Comparison of ENCODE assay signal across 1 cellular context in the genomic region with DNA sequence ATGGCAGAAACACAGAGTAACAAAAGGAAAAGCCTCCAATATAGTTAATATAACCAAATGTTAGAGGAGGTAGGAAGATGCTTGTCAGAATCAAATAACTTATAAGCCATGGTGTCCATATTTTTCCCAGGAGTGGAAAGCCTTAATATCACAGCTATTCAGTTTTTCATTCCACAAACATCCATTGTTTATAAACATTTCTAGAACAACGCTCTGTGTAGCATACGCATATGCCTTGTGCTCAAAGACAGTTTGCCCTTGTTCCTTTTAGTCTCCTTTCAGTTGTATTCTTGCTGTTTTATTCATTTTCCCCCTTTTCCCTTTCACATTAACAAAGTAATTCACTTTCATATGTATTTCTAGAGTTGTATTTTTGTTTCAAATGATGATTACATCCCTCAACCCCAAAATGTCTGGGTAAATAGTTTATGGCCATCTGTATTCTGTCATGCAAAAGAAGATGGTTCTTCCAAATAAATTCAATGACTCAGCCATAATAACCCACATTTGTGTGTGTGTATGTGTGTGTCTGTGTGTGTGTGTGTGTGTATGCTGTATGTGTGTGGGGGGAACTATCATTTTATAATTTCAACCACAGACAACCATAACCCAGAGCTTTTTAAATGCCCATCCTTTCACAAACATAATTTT.
TF ChIP-seq lines count a peak whose summit lies in the region.

No MANE protein-coding gene starts in this region.

TF ChIP-seq in liver, 16 proteins besides CTCF, POLR2A, EP300 and RAD21 (continued from another document):
- TF ChIP-seq GABPA (IDR thresholded peaks at IDR 0.05 in 1 of 2, conservative IDR thresholded peaks at IDR 0.05 in 1 of 2) (no peak), TAF1 (conservative IDR thresholded peaks at IDR 0.05) (no peak)
TF ChIP-seq in liver: peak in this region for 0.
